1 cellular context compared by ENCODE assay signal in genomic region chr17:69452664-69453260, GRCh38.
TF ChIP-seq lines count a peak whose summit lies in the region.

No MANE protein-coding gene starts in this region.

TF ChIP-seq in SK-N-SH treated with all-trans-retinoic acid at 6 μM for 48 hours, 23 proteins besides CTCF, POLR2A, EP300 and RAD21 (continued from another document):
- TF ChIP-seq CSRNP3 (CRISPR knock-in tag; IDR thresholded peaks at IDR 0.05) (no peak), ARNTL (CRISPR knock-in tag; IDR thresholded peaks at IDR 0.05; ENCODE audit: borderline replicate concordance, low read depth) (no peak)
